ENCODE assay signal across 8 cellular contexts in the genomic region with DNA sequence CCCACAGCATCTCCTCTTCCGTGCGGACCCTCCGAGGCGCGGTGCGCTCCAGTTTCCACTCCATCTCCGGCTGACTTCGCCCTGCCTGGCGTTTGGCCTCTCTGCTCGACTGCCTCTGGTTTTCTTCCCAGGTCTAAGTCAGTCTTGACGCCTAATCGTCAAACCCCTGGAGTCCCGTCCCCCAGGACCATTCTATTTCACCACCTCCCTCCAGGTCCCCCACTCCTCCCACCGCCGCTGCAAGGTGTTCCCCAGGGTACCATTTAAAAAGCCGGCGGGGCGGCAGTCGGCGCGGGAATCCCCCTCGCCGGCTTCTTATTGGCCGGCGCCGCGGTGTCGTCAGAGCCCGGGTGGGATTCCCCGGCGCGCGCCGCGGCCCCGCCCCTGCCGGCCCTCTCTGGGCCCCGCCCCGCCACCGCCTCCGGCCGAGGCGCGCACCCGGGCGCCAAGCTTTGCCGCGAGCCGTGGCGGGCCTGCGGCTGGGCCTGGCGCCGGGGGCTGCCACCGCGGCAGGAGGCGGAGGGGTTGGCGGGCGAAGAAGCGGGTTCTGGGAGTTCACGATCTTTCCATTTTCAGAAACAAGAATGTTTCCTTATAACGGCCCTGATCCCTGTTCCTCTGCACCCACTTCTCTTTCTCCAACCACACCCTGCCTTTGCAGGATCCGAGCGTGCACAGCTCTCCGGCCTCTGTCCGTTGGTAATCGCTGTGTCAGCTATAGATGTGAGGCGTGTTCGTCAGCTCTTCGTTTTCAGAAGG. TPM values are rescaled to one million over a fixed set of nuclear protein-coding genes. Genes with fewer than 3 reads are reported as not detected.
DNase-seq lines count a peak whose midpoint lies in the region; ATAC-seq lines count a peak whose summit lies in the region.

TSS of gene CDC20B (minus strand) at position 241 of the 759 bp plus-strand sequence. CDS start at position 64, 177 bp downstream.

- peak; percentile 91 for ATAC-seq in GM18867 (IDR thresholded peaks at IDR 0.05; ENCODE audit: unreplicated experiment)
- peak; percentile 91 for ATAC-seq in HG03095 (IDR thresholded peaks at IDR 0.05; ENCODE audit: unreplicated experiment)
- ATAC-seq in activated CD4-positive, CD25-positive, alpha-beta regulatory T cell treated with anti-CD3 and anti-CD28 coated beads, Interleukin-2, amount 50 U/mL, for 24 hours: peak; percentile 82 to 86

- DNase-seq in 8988T (peak; percentile 79), NCI-H2171 (lab: John Stamatoyannopoulos, UW) (peak; percentile 98), cerebellum (ENCODE audit: low spot score) (peak; percentile 91), left kidney (ENCODE audit: low read depth, low spot score) (peak; percentile 92)
- peak; percentile 77 to 85 for DNase-seq in stimulated activated CD4-positive, alpha-beta T cell treated with anti-CD3 and anti-CD28 coated beads, Interleukin-2, amount 100 ng/mL, for 24 hours

RNA-seq across cellular contexts. Expression of gene CDC20B, which starts in this region (rescaled TPM):
- 0.18 TPM for total RNA-seq in cerebellum

Comparison
In these comparisons a context has a peak if more than half of its experiments do, and no peak if none do; other contexts are left out.
1. Peak in every context shown above with its lines: DNase-seq and ATAC-seq.
2. Peak in DNase-seq in cerebellum; RNA of the gene not detected or under 1 TPM.